In genomic region chr2:171185941-171186340, GRCh38 we compare ENCODE assay signal across 14 cellular contexts. TPM values are rescaled to one million over a fixed set of nuclear protein-coding genes. Genes with fewer than 3 reads are reported as not detected.
A peak's percentile ranks its signal among the peaks of the same experiment; 100 is the strongest.
DNase-seq lines count a peak whose midpoint lies in the region; ATAC-seq and TF ChIP-seq lines count a peak whose summit lies in the region.
"Had no signal": no experiment of that assay in that cellular context is flagged by ENCODE, and none has a peak within 500 bp of the region (broad histone marks: within the 10 kb centered on the region; RNA-seq: fewer than 3 reads in every experiment).

No MANE protein-coding gene starts in this region.

- H3K4me3 ChIP-seq in PC-3 (ENCODE audit: low read length) (no peak overlapping the region), esophagus muscularis mucosa (no peak overlapping the region), osteoblast (ENCODE audit: insufficient read depth, low read length) (peak overlapping the region; percentile 9), ovary (no peak overlapping the region)
- H3K4me3 ChIP-seq: prostate gland, thoracic aorta had no signal

- H3K27ac Mint-ChIP-seq in T-cell: no peak overlapping the region
- H3K27ac Mint-ChIP-seq: CD4-positive, alpha-beta T cell had no signal

- no peaks in the 10 kb centered on the region for H3F3A ChIP-seq in PC-3 (ENCODE audit: low read length, unreplicated experiment)

- no peaks in the 10 kb centered on the region for H3K36me3 Mint-ChIP-seq in T-cell

- H3K27me3 ChIP-seq in PC-3 (ENCODE audit: low read length) (no peaks in the 10 kb centered on the region), esophagus muscularis mucosa (no peaks in the 10 kb centered on the region), osteoblast (ENCODE audit: insufficient read depth, low read length) (peaks cover 5% of the 10 kb centered on the region), ovary (no peaks in the 10 kb centered on the region)

- peak overlapping the region; percentile 16; the same call in 1 of the 2 replicates for H2AFZ ChIP-seq in PC-3 (ENCODE audit: low read length)
- H2AFZ ChIP-seq in osteoblast (ENCODE audit: low read length): peak overlapping the region; percentile 4

- H3K79me2 ChIP-seq in PC-3 (ENCODE audit: low read length): no peaks in the 10 kb centered on the region
- H3K79me2 ChIP-seq in osteoblast (ENCODE audit: insufficient read depth, low read length): no peaks in the 10 kb centered on the region

- no peak overlapping the region for H3K4me3 Mint-ChIP-seq in T-cell
- H3K4me3 Mint-ChIP-seq: CD4-positive, alpha-beta T cell had no signal

- TF ChIP-seq EP300 in esophagus muscularis mucosa (IDR thresholded peaks at IDR 0.05): no peak
- no peak for TF ChIP-seq EP300 in ovary (IDR thresholded peaks at IDR 0.05)

- no peak overlapping the region for H3K9ac ChIP-seq in PC-3 (ENCODE audit: low read length)

- peaks cover 0 to 10% of the 10 kb centered on the region in 2 donors for H3K27me3 Mint-ChIP-seq in T-cell
- H3K27me3 Mint-ChIP-seq: CD4-positive, alpha-beta T cell had no signal

- no peaks in the 10 kb centered on the region for H3K9me2 ChIP-seq in PC-3 (replicated peaks; ENCODE audit: low read length)

- TF ChIP-seq POLR2A in esophagus muscularis mucosa (IDR thresholded peaks at IDR 0.05; ENCODE audit: low read depth) (no peak), ovary (IDR thresholded peaks at IDR 0.05) (no peak)

- TF ChIP-seq CTCF in PC-3 (conservative IDR thresholded peaks at IDR 0.05; ENCODE audit: low read depth, low read length) (no peak), esophagus muscularis mucosa (IDR thresholded peaks at IDR 0.05) (no peak), osteoblast (IDR thresholded peaks at IDR 0.05; ENCODE audit: extremely low read depth, low read depth, low read length) (no peak), ovary (IDR thresholded peaks at IDR 0.05) (no peak)

- H3K36me3 ChIP-seq in PC-3 (ENCODE audit: low read depth, low read length) (no peaks in the 10 kb centered on the region), esophagus muscularis mucosa (no peaks in the 10 kb centered on the region), osteoblast (ENCODE audit: insufficient read depth, low read length) (no peaks in the 10 kb centered on the region), ovary (no peaks in the 10 kb centered on the region)
- H3K36me3 ChIP-seq: prostate gland, thoracic aorta had no signal

- WGBS in esophagus muscularis mucosa: 45% methylated on average over 3 of the region's 3 CpGs
- 34 to 40% (median 38%) methylated on average over 3 of the region's 3 CpGs for WGBS in ovary, 3 donors

- CTCF ChIA-PET in PC-3 (lab: Charles Lee): no interaction called here
- CTCF ChIA-PET in T-cell (lab: Charles Lee): no interaction called here

- intact Hi-C loops in PC-3 (cut with micrococcal nuclease) (no loop called here), esophagus muscularis mucosa (cut with DNase I) (loop anchor here (10.0 kb wide), 1 partner anchor 159 kb away; no protein-coding TSS in a partner anchor), Right ventricle myocardium inferior (cut with DNase I) (no loop called here), ovary (cut with DNase I) (no loop called here)

- H3K27ac ChIP-seq in PC-3 (ENCODE audit: low read length) (no peak overlapping the region), esophagus muscularis mucosa (replicated peaks in 1 of 4) (peak overlapping the region in 3 of 4 donors; percentile 18 to 44 (median 40)), osteoblast (ENCODE audit: low read depth, low read length) (peak overlapping the region; percentile 35), ovary (no peak overlapping the region)
- H3K27ac ChIP-seq: prostate gland, thoracic aorta had no signal

- no peaks in the 10 kb centered on the region for H4K20me1 ChIP-seq in PC-3 (ENCODE audit: low read length)
- no peaks in the 10 kb centered on the region for H4K20me1 ChIP-seq in osteoblast (ENCODE audit: insufficient read depth, low read length)

- H3K4me1 Mint-ChIP-seq in T-cell: no peaks in the 10 kb centered on the region

- H3K4me1 ChIP-seq in PC-3 (ENCODE audit: insufficient read depth, low read length) (peaks cover 16% of the 10 kb centered on the region), esophagus muscularis mucosa (peaks cover 0 to 17% (median 10%) of the 10 kb centered on the region in 4 donors), osteoblast (ENCODE audit: insufficient read depth, low read length) (peaks cover 14% of the 10 kb centered on the region), ovary (ENCODE audit: insufficient read depth) (peaks cover 2% of the 10 kb centered on the region)
- H3K4me1 ChIP-seq: prostate gland had no signal

- DNase-seq in Daoy (ENCODE audit: low read depth) (peak; percentile 16), PC-3 (peak; percentile 77), esophagus muscularis mucosa (ENCODE audit: extremely low spot score) (no peak), osteoblast (ENCODE audit: insufficient read length, low spot score, missing footprints) (peak; percentile 92), Right ventricle myocardium inferior (ENCODE audit: missing footprints) (no peak), NCI-H2081 (lab: John Stamatoyannopoulos, UW) (no peak), T-cell (no peak), ovary (no peak)
- DNase-seq: activated CD4-positive, alpha-beta T cell treated with anti-CD3 and anti-CD28 coated beads, Interleukin-2, amount 50 U/mL, for 4 hours; CD4-positive, alpha-beta T cell; NK-92 treated with Interleukin-12 subunit alpha and Interleukin-12 subunit beta, amount 100 ng/mL, for 24 hours; SHP77 had no signal

- POLR2A ChIA-PET in PC-3 (lab: Charles Lee; ENCODE audit: unreplicated experiment) (no interaction called here), T-cell (lab: Charles Lee) (interaction anchor here in 1 of 2 donors (0.6 kb wide), 1 partner anchor 229 kb away, joined by 3 read pairs; no protein-coding TSS in a partner anchor)

- H3K9me3 ChIP-seq in PC-3 (ENCODE audit: low read length) (no peaks in the 10 kb centered on the region), esophagus muscularis mucosa (no peaks in the 10 kb centered on the region), osteoblast (ENCODE audit: low read depth, low read length) (no peaks in the 10 kb centered on the region), ovary (no peaks in the 10 kb centered on the region)
- H3K9me3 ChIP-seq: prostate gland, thoracic aorta had no signal

- peak; percentile 82 for ATAC-seq in PC-3
- no peak for ATAC-seq in Right ventricle myocardium inferior
- no peak for ATAC-seq in T-cell (replicated peaks in 1 of 4)

- BruUV-seq in PC-3 (replicated peaks; lab: Mats Ljungman, UMichigan): no TSS peak

- H3K9me3 Mint-ChIP-seq in T-cell: peaks cover 0 to 2% (median 0%) of the 10 kb centered on the region in 3 donors
- H3K9me3 Mint-ChIP-seq: CD4-positive, alpha-beta T cell had no signal

- H3K4me2 ChIP-seq in PC-3 (ENCODE audit: low read length): peak overlapping the region; percentile 48
- peak overlapping the region; percentile 55 for H3K4me2 ChIP-seq in osteoblast (ENCODE audit: insufficient read depth, low read length)

RNA-seq across cellular contexts. Expression of gene TLK1, which starts 25.2 kb away (rescaled TPM):
- total RNA-seq in Daoy (2014; rRNA removed; shearing (Covaris generic)): 11.7 and 19.7 TPM in 2 replicates
- total RNA-seq in PC-3 (2014; rRNA removed) (10.1 and 17.6 TPM in 2 replicates), esophagus muscularis mucosa (10 to 100 TPM; 27.9 to 46.1 (median 34.0) TPM), osteoblast (22.1 and 30.1 TPM in 2 replicates), Right ventricle myocardium inferior (26.7 TPM), T-cell (100 to 1,000 TPM; 112 to 129 (median 120) TPM), ovary (10 to 100 TPM; 26.3 to 77.4 (median 62.8) TPM)
- 10 to 100 TPM; 15.9 to 24.6 TPM for polyA plus RNA-seq in ovary

Comparison
In these comparisons a context has a peak if more than half of its experiments do, and no peak if none do; other contexts are left out.
1. DNase-seq: peak in Daoy (single experiment), PC-3 (single experiment) and osteoblast (single experiment); none in esophagus muscularis mucosa (single experiment), Right ventricle myocardium inferior (single experiment), NCI-H2081 (0 of 2), T-cell (0 of 34) and ovary (0 of 5).
2. H3K27ac ChIP-seq: peak in esophagus muscularis mucosa (3 of 4) and osteoblast (single experiment); none in PC-3 (single experiment) and ovary (0 of 2).